Comparison of ENCODE assay signal across 18 cellular contexts in the genomic region with DNA sequence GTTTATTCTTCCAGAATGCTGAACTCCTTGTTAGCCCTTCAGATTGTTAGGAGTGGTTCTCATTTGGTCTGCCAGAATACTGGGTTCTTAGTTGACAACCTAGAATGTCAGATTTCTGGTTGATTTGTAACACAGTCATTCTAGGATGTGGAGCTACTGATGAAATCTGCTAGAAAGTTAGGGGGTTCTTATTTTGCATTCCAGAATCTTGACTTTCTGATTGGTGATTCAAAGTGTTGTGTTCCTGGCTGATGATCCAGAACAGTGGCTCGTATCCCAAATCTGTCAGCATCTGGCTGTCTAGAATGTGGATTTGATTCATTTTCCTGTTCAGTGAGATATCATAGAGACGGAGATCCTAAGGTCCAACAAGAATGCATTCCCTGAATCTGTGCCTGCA.
"Had no signal": no experiment of that assay in that cellular context is flagged by ENCODE, and none has a peak within 500 bp of the region (broad histone marks: within the 10 kb centered on the region; RNA-seq: fewer than 3 reads in every experiment).

No MANE protein-coding gene starts in this region.

- DNase-seq: activated CD4-positive, alpha-beta memory T cell treated with anti-CD3 and anti-CD28 coated beads, Interleukin-2, amount 10 ng/mL, durations not matched to agents 7 days and 5 days; activated CD4-positive, alpha-beta T cell treated with anti-CD3 and anti-CD28 coated beads for 36 hours; activated CD8-positive, alpha-beta memory T cell treated with anti-CD3 and anti-CD28 coated beads, Interleukin-2, amount 50 U/mL, for 4 hours; activated gamma-delta T cell; amygdala; body of pancreas; cortex of kidney; effector CD8-positive, alpha-beta T cell; foreskin keratinocyte; kidney glomerular epithelial cell; psoas muscle; spleen; T-helper 17 cell had no signal

- H3K4me1 Mint-ChIP-seq: activated CD4-positive, alpha-beta memory T cell treated with anti-CD3 and anti-CD28 coated beads, Interleukin-2, amount 10 ng/mL, durations not matched to agents 7 days and 5 days; activated CD4-positive, alpha-beta T cell treated with anti-CD3 and anti-CD28 coated beads for 36 hours; central memory CD8-positive, alpha-beta T cell had no signal

- H3K36me3 Mint-ChIP-seq: activated naive CD4-positive, alpha-beta T cell treated with anti-CD3 and anti-CD28 coated beads, Interleukin-2, amount 50 U/mL, for 72 hours had no signal

- H3K27ac Mint-ChIP-seq: activated CD4-positive, alpha-beta memory T cell treated with anti-CD3 and anti-CD28 coated beads, Interleukin-2, amount 10 ng/mL, durations not matched to agents 7 days and 5 days; activated CD4-positive, alpha-beta T cell treated with anti-CD3 and anti-CD28 coated beads for 36 hours; activated naive CD4-positive, alpha-beta T cell treated with anti-CD3 and anti-CD28 coated beads, Interleukin-2, amount 50 U/mL, for 72 hours; T-helper 17 cell had no signal

- H3K9me3 Mint-ChIP-seq: activated CD4-positive, alpha-beta memory T cell treated with anti-CD3 and anti-CD28 coated beads, Interleukin-2, amount 10 ng/mL, durations not matched to agents 7 days and 5 days; activated naive CD4-positive, alpha-beta T cell treated with anti-CD3 and anti-CD28 coated beads, Interleukin-2, amount 50 U/mL, for 72 hours; central memory CD8-positive, alpha-beta T cell; neural crest cell had no signal

- ATAC-seq: activated CD4-positive, alpha-beta T cell treated with anti-CD3 and anti-CD28 coated beads for 36 hours; body of pancreas; foreskin keratinocyte; psoas muscle; right lobe of liver; T-helper 17 cell had no signal

- H3K4me3 ChIP-seq: body of pancreas, psoas muscle, right lobe of liver, spleen, thoracic aorta had no signal

- H3K36me3 ChIP-seq: right lobe of liver, thoracic aorta had no signal

- H3K4me3 Mint-ChIP-seq: activated CD4-positive, alpha-beta memory T cell treated with anti-CD3 and anti-CD28 coated beads, Interleukin-2, amount 10 ng/mL, durations not matched to agents 7 days and 5 days; activated CD4-positive, alpha-beta T cell treated with anti-CD3 and anti-CD28 coated beads for 36 hours; central memory CD8-positive, alpha-beta T cell; neural crest cell; T-helper 17 cell had no signal

- H3K27me3 ChIP-seq: body of pancreas, foreskin keratinocyte, right lobe of liver had no signal

- H3K9me3 ChIP-seq: body of pancreas, psoas muscle, right lobe of liver, spleen, thoracic aorta had no signal

- H3K4me1 ChIP-seq: body of pancreas, psoas muscle, right lobe of liver had no signal

- H3K27ac ChIP-seq: body of pancreas, foreskin keratinocyte, psoas muscle, right lobe of liver, spleen, thoracic aorta had no signal
